Comparison of ENCODE assay signal across 12 cellular contexts in the genomic region with DNA sequence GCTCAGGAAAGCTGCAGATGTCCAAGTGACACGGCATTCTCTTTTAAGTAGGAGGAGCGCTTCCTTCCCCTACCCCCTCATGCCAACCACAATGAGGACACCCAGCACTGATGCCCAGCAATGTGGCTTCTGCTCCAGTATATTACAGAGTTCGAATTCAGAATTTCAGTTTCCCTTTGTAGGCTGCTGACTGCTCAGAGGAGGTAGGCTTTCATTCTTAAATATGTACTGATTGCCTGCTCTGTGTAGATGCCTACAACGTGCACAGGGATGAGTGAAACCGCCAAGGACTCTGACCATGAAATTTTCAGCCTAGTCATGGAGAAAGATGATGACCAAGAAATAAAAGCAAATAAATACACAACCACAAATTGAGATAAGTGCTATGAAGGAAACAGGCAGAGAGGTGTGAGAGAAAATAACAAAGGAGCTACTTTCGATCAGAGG. TPM values are rescaled to one million over a fixed set of nuclear protein-coding genes. Genes with fewer than 3 reads are reported as not detected.
DNase-seq lines count a peak whose midpoint lies in the region; ATAC-seq and TF ChIP-seq lines count a peak whose summit lies in the region.
"Had no signal": no experiment of that assay in that cellular context is flagged by ENCODE, and none has a peak within 500 bp of the region (broad histone marks: within the 10 kb centered on the region; RNA-seq: fewer than 3 reads in every experiment).

No MANE protein-coding gene starts in this region.

- H3K36me3 Mint-ChIP-seq in T-helper 17 cell (ENCODE audit: low read depth): no peaks in the 10 kb centered on the region

- peaks cover 3% of the 10 kb centered on the region for H3K4me1 ChIP-seq in mucosa of descending colon (ENCODE audit: low read depth)

- H3K4me1 Mint-ChIP-seq in T-helper 17 cell: peaks cover 43% of the 10 kb centered on the region

- peak; percentile 40 for DNase-seq in GM13976 (ENCODE audit: low spot score)
- DNase-seq in T-helper 17 cell: no peak
- DNase-seq in mucosa of descending colon: no peak
- DNase-seq in HEK293T (ENCODE audit: extremely low spot score): no peak
- DNase-seq in SIG-M5 (lab: John Stamatoyannopoulos, UW): no peak
- DNase-seq in activated CD8-positive, alpha-beta memory T cell treated with anti-CD3 and anti-CD28 coated beads, Interleukin-2, amount 50 U/mL, for 48 hours: no peak
- DNase-seq in sciatic nerve (ENCODE audit: low spot score): no peak
- DNase-seq: heart left ventricle, NCI-H2107, Right ventricle myocardium superior had no signal

- intact Hi-C loops in mucosa of descending colon (cut with DNase I, micrococcal nuclease): no loop called here
- intact Hi-C loops in sciatic nerve (cut with DNase I): no loop called here

- no peaks in the 10 kb centered on the region for H3K36me3 ChIP-seq in mucosa of descending colon (ENCODE audit: low read depth)
- H3K36me3 ChIP-seq: heart left ventricle, suprapubic skin had no signal

- no peak overlapping the region for H3K4me3 ChIP-seq in mucosa of descending colon
- H3K4me3 ChIP-seq: heart left ventricle, suprapubic skin had no signal

- POLR2A ChIA-PET in HEK293T (lab: Yijun Ruan, JAX): no interaction called here

- ATAC-seq in GM21447 (IDR thresholded peaks at IDR 0.05; ENCODE audit: unreplicated experiment) (peak; percentile 36), T-helper 17 cell (peak; percentile 24), mucosa of descending colon (peak; percentile 7), sciatic nerve (no peak)

- peak overlapping the region; percentile 68 for H3K4me3 Mint-ChIP-seq in T-helper 17 cell

- in situ Hi-C loops in GM13976 (cut with MboI; ENCODE audit: low sequenced_read_pairs, unreplicated experiment): no loop called here

- no peaks in the 10 kb centered on the region for H3K9me3 ChIP-seq in T-helper 17 cell (ENCODE audit: control insufficient read depth, low read length, poor library complexity, severe bottlenecking)
- H3K9me3 ChIP-seq in mucosa of descending colon: no peaks in the 10 kb centered on the region
- H3K9me3 ChIP-seq: heart left ventricle, suprapubic skin had no signal

- CTCF ChIA-PET in HEK293T (lab: Yijun Ruan, JAX): no interaction called here

- H3K27ac Mint-ChIP-seq in T-helper 17 cell: peak overlapping the region; percentile 100

- TF ChIP-seq CTCF in GM13976 (IDR thresholded peaks at IDR 0.05; ENCODE audit: borderline replicate concordance, control extremely low read depth, extremely low read depth, insufficient read depth, missing control alignments): no peak
- TF ChIP-seq CTCF in mucosa of descending colon (IDR thresholded peaks at IDR 0.05): no peak

- H3K27me3 Mint-ChIP-seq in T-helper 17 cell: no peaks in the 10 kb centered on the region

TF ChIP-seq in HEK293T, 16 proteins besides CTCF, POLR2A, EP300 and RAD21:
- TF ChIP-seq CTBP1 (IDR thresholded peaks at IDR 0.05; ENCODE audit: borderline replicate concordance) (no peak), BHLHE40 (IDR thresholded peaks at IDR 0.05; ENCODE audit: borderline replicate concordance) (no peak), TARDBP (IDR thresholded peaks at IDR 0.05) (no peak), ELF4 (IDR thresholded peaks at IDR 0.05) (no peak), FOXM1 (IDR thresholded peaks at IDR 0.05; ENCODE audit: borderline replicate concordance) (no peak), FOXA1 (IDR thresholded peaks at IDR 0.05) (no peak), SUZ12 (IDR thresholded peaks at IDR 0.05) (no peak), HDGF (IDR thresholded peaks at IDR 0.05; ENCODE audit: borderline replicate concordance) (no peak), LEF1 (IDR thresholded peaks at IDR 0.05; ENCODE audit: borderline replicate concordance) (no peak), ARNT (IDR thresholded peaks at IDR 0.05) (no peak), FOXK2 (IDR thresholded peaks at IDR 0.05) (no peak)
- TF ChIP-seq, protein P1, sequence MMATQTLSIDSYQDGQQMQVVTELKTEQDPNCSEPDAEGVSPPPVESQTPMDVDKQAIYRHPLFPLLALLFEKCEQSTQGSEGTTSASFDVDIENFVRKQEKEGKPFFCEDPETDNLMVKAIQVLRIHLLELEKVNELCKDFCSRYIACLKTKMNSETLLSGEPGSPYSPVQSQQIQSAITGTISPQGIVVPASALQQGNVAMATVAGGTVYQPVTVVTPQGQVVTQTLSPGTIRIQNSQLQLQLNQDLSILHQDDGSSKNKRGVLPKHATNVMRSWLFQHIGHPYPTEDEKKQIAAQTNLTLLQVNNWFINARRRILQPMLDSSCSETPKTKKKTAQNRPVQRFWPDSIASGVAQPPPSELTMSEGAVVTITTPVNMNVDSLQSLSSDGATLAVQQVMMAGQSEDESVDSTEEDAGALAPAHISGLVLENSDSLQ (IDR thresholded peaks at IDR 0.05): no peak

RNA-seq across cellular contexts. Expression of a gene that starts 50.9 kb away (rescaled TPM):
- total RNA-seq in T-helper 17 cell: 1,000 to 10,000 TPM; 4,032 to 4,607 TPM
- total RNA-seq in mucosa of descending colon: 10 to 100 TPM; 49.3 to 65.2 (median 55.8) TPM
- 37.5 TPM for total RNA-seq in sciatic nerve

Comparison
In these comparisons a context has a peak if more than half of its experiments do, and no peak if none do; other contexts are left out.
1. RNA of a gene that starts 50.9 kb away (total RNA-seq): 4,032 to 4,607 TPM in T-helper 17 cell; 49.3 to 65.2 TPM in mucosa of descending colon and 37.5 TPM in sciatic nerve (single experiment); every median in the first group is over 10 times any median in the second.